ENCODE assay signal across 1 cellular context in genomic region chrX:144730486-144730885, GRCh38.
TF ChIP-seq lines count a peak whose summit lies in the region.

No MANE protein-coding gene starts in this region.

TF ChIP-seq in SK-N-SH treated with all-trans-retinoic acid at 6 μM for 48 hours, 23 proteins besides CTCF, POLR2A, EP300 and RAD21 (continued from another document):
- TF ChIP-seq PATZ1 (CRISPR knock-in tag; IDR thresholded peaks at IDR 0.05; ENCODE audit: borderline replicate concordance) (no peak), CSDC2 (CRISPR knock-in tag; IDR thresholded peaks at IDR 0.05) (no peak), CREB5 (CRISPR knock-in tag; IDR thresholded peaks at IDR 0.05; ENCODE audit: low read depth) (no peak)
